In the genomic region with DNA sequence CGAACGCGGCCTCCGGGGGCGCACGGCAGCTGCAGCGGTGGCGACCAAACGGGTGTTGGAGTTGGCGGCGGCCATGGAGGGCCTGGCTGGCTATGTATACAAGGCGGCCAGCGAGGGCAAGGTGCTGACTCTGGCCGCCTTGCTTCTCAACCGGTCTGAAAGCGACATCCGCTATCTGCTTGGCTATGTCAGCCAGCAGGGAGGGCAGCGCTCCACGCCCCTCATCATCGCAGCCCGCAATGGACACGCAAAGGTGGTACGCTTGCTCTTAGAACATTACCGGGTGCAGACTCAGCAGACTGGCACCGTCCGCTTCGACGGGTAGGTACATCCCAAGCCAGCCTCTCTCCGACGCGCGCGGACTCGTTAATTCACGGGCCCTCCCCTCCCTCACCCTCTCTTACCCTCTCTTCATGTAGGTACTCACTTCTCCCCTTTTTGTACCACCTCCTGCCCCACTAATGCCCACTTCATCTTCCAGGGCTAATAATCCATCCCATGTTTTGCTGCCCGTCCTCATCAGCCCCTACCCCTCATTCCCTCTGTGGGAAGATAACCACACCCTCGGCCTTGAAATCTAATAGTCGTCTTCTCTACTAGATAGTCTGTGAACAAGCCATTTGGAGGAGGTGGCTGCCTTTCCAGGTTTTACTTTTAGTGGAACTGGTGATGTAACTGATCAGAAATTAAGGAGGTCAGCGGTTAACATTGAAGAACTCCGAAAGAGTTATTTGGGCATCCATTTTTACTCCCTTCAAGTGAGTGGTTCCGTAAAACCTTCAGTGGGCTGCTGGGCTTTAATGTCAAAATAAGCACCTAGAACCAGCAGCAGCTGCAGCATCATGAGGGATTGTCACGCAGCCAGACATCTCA, we compare ENCODE assay signal across 8 cellular contexts. TPM values are rescaled to one million over a fixed set of nuclear protein-coding genes. Genes with fewer than 3 reads are reported as not detected.
DNase-seq lines count a peak whose midpoint lies in the region; ATAC-seq and TF ChIP-seq lines count a peak whose summit lies in the region.

No MANE protein-coding gene starts in this region.

- no peaks in the 10 kb centered on the region for H3K9me3 ChIP-seq in RWPE2 (ENCODE audit: severe bottlenecking)

- DNase-seq in NCI-H2227 (lab: John Stamatoyannopoulos, UW; ENCODE audit: unreplicated experiment) (peak; percentile 40), NCI-H2227 treated with DMSO at 0.1 percent for 48 hours (lab: John Stamatoyannopoulos, UW) (no peak), RWPE2 (ENCODE audit: low spot score) (peak; percentile 79), chondrocyte (ENCODE audit: low spot score) (peak; percentile 95), memory B cell (ENCODE audit: low spot score in 2 of 2) (no peak), type B pancreatic cell (ENCODE audit: extremely low spot score, unreplicated experiment) (peak; percentile 84)
- DNase-seq in effector CD4-positive, alpha-beta T cell, result no peak

- ATAC-seq in HG03520 (IDR thresholded peaks at IDR 0.05; ENCODE audit: unreplicated experiment), result peak; percentile 46
- peak; percentile 6 for ATAC-seq in RWPE2 (ENCODE audit: low read depth)
- peak; percentile 3 for ATAC-seq in memory B cell (ENCODE audit: low read depth)

- peaks cover 61% of the 10 kb centered on the region for H3K4me1 Mint-ChIP-seq in chondrocyte (ENCODE audit: low read depth)
- peaks cover 41% of the 10 kb centered on the region for H3K4me1 Mint-ChIP-seq in memory B cell
- H3K4me1 Mint-ChIP-seq in type B pancreatic cell (ENCODE audit: unreplicated experiment), result peaks cover 37% of the 10 kb centered on the region

- H3K27ac ChIP-seq in RWPE2 (ENCODE audit: poor library complexity, severe bottlenecking), result peak overlapping the region; percentile 98

- peak overlapping the region; percentile 77 for H3K4me3 ChIP-seq in RWPE2 (ENCODE audit: severe bottlenecking)

- H3K4me1 ChIP-seq in RWPE2 (ENCODE audit: insufficient read depth, poor library complexity, severe bottlenecking), result peaks cover 40% of the 10 kb centered on the region

- no peaks in the 10 kb centered on the region for H3K27me3 ChIP-seq in RWPE2 (ENCODE audit: insufficient read depth, poor library complexity, severe bottlenecking)

- H3K4me3 Mint-ChIP-seq in chondrocyte (ENCODE audit: unreplicated experiment) (peak overlapping the region; percentile 98), memory B cell (peak overlapping the region; percentile 96), type B pancreatic cell (peak overlapping the region; percentile 100)

- H3K36me3 ChIP-seq in RWPE2 (ENCODE audit: low read depth), result peaks cover 31% of the 10 kb centered on the region

- H3K36me3 Mint-ChIP-seq in chondrocyte (ENCODE audit: low read depth) (peaks cover 5% of the 10 kb centered on the region), memory B cell (peaks cover 11% of the 10 kb centered on the region), type B pancreatic cell (peaks cover 9% of the 10 kb centered on the region)

- H3K27me3 Mint-ChIP-seq in chondrocyte (ENCODE audit: low read depth) (no peaks in the 10 kb centered on the region), memory B cell (no peaks in the 10 kb centered on the region), type B pancreatic cell (no peaks in the 10 kb centered on the region)

- H3K27ac Mint-ChIP-seq in chondrocyte (ENCODE audit: unreplicated experiment), result peak overlapping the region; percentile 99
- H3K27ac Mint-ChIP-seq in memory B cell, result peak overlapping the region; percentile 94
- H3K27ac Mint-ChIP-seq in type B pancreatic cell, result peak overlapping the region; percentile 95

- TF ChIP-seq CTCF in RWPE2 (IDR thresholded peaks at IDR 0.05; ENCODE audit: poor library complexity, severe bottlenecking), result peak; percentile 34
- TF ChIP-seq CTCF in chondrocyte (IDR thresholded peaks at IDR 0.05), result peak; percentile 19
- peak; percentile 13 for TF ChIP-seq CTCF in type B pancreatic cell (conservative IDR thresholded peaks at IDR 0.05)

- H3K9me3 Mint-ChIP-seq in chondrocyte (ENCODE audit: low read depth) (no peaks in the 10 kb centered on the region), memory B cell (no peaks in the 10 kb centered on the region), type B pancreatic cell (no peaks in the 10 kb centered on the region)

RNA-seq across cellular contexts. Expression of a gene that starts 1.0 kb away (rescaled TPM):
- total RNA-seq in chondrocyte (46.0 to 52.7 TPM (median 49.1 TPM) in 3 replicates), type B pancreatic cell (ENCODE audit: low replicate concordance) (54.2 and 63.1 TPM in 2 replicates)

RNA-seq across cellular contexts. Expression of a gene that starts 49.1 kb away (rescaled TPM):
- total RNA-seq in chondrocyte (18.0 to 20.8 TPM (median 19.2 TPM) in 3 replicates), type B pancreatic cell (ENCODE audit: low replicate concordance) (29.5 and 43.0 TPM in 2 replicates)

Comparison
In these comparisons a context has a peak if more than half of its experiments do, and no peak if none do; other contexts are left out.
1. DNase-seq: peak in NCI-H2227 (single experiment), RWPE2 (single experiment), chondrocyte (single experiment) and type B pancreatic cell (single experiment); none in NCI-H2227 treated with DMSO at 0.1 percent for 48 hours (single experiment), memory B cell (0 of 2) and effector CD4-positive, alpha-beta T cell (single experiment).
2. Peak in every context shown above with its lines, with median percentiles within 50 percentile points of each other: ATAC-seq, CTCF ChIP-seq, H3K27ac Mint-ChIP-seq and H3K4me3 Mint-ChIP-seq.